ENCODE assay signal across 32 cellular contexts in the genomic region with DNA sequence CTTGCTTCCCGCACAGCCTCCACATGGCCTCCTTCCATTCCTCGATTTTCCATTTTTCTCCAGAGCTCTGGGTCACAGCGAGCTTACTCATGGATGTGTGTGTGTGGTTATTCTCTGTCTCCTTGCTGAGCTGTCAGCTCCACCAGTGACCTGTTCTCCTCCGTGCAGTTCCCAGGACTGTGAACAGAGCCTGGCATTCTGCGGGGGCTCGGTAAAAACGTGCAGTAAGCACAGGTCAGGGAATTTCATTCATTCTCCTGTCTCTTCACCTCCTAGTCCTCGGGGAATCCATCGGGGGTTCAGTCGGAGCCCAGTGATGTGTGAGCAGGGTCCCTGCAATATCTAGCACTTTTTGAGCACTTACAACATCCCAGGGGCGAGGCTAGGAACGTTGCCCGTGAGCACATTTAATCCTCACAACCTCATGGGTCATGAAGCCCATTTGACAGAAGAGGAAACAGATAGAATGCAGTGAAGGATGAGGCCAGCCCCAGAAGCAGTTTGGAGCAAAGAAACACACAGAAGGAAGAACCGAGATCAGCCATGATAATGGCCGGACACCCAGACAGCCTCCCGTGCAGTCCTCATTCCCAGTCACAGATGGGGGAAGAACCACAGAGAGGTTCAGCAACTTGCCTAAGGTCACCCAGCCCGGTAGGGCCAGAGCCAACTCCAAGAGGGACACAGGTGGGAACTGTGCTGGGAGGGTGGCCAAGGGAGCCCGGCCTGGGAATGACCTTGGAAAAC.
DNase-seq lines count a peak whose midpoint lies in the region; ATAC-seq and TF ChIP-seq lines count a peak whose summit lies in the region.
"Had no signal": no experiment of that assay in that cellular context is flagged by ENCODE, and none has a peak within 500 bp of the region (broad histone marks: within the 10 kb centered on the region; RNA-seq: fewer than 3 reads in every experiment).

No MANE protein-coding gene starts in this region.

- H3K9me3 ChIP-seq in left ventricle myocardium inferior (replicated peaks) (no peaks in the 10 kb centered on the region), right atrium auricular region (no peaks in the 10 kb centered on the region), T-helper 17 cell (ENCODE audit: control insufficient read depth, low read length, poor library complexity, severe bottlenecking) (no peaks in the 10 kb centered on the region), hepatocyte (ENCODE audit: low read depth) (no peaks in the 10 kb centered on the region), sigmoid colon (no peaks in the 10 kb centered on the region)
- H3K9me3 ChIP-seq: BE2C, heart right ventricle, upper lobe of right lung had no signal

- H3K27ac ChIP-seq in left ventricle myocardium inferior (replicated peaks) (no peak overlapping the region), right atrium auricular region (no peak overlapping the region), hepatocyte (no peak overlapping the region), sigmoid colon (no peak overlapping the region)
- H3K27ac ChIP-seq: GM23248, heart right ventricle, parathyroid adenoma, SK-N-MC, upper lobe of right lung had no signal

- peak overlapping the region; percentile 7 for H3K4me2 ChIP-seq in hepatocyte

- peaks cover 7% of the 10 kb centered on the region for H3K36me3 Mint-ChIP-seq in T-helper 17 cell (ENCODE audit: low read depth)
- H3K36me3 Mint-ChIP-seq: stimulated activated effector memory CD8-positive, alpha-beta T cell treated with anti-CD3 and anti-CD28 coated beads, Interleukin-12 subunit alpha, Interleukin-12 subunit beta, amount 100 ng/mL, for 72 hours had no signal

- H3K4me1 ChIP-seq in left ventricle myocardium inferior, result peaks cover under 1% of the 10 kb centered on the region
- H3K4me1 ChIP-seq in right atrium auricular region, result no peaks in the 10 kb centered on the region
- H3K4me1 ChIP-seq in hepatocyte (ENCODE audit: insufficient read depth), result no peaks in the 10 kb centered on the region
- H3K4me1 ChIP-seq in sigmoid colon, result no peaks in the 10 kb centered on the region
- H3K4me1 ChIP-seq: parathyroid adenoma had no signal

- no peak for ATAC-seq in T-helper 17 cell
- ATAC-seq: effector memory CD8-positive, alpha-beta T cell; heart right ventricle; left colon; right cardiac atrium; stimulated activated effector memory CD8-positive, alpha-beta T cell treated with anti-CD3 and anti-CD28 coated beads, Interleukin-12 subunit alpha, Interleukin-12 subunit beta, amount 100 ng/mL, for 72 hours had no signal

- no peaks in the 10 kb centered on the region for H4K20me1 ChIP-seq in hepatocyte (ENCODE audit: insufficient read depth, poor library complexity, severe bottlenecking)

- CTCF ChIA-PET in GM10248 (lab: Yijun Ruan, JAX), result interaction anchor here (0.6 to 2.6 kb wide), 12 partner anchors 8 to 316 kb away, joined by 3 to 22 read pairs (median 8); partner anchors contain the start of gene CIBAR2

- no peaks in the 10 kb centered on the region for H3K9me2 ChIP-seq in hepatocyte (replicated peaks; ENCODE audit: insufficient read depth)

- TF ChIP-seq CTCF in left ventricle myocardium inferior (IDR thresholded peaks at IDR 0.05; ENCODE audit: borderline replicate concordance) (no peak), right atrium auricular region (IDR thresholded peaks at IDR 0.05) (no peak), hepatocyte (IDR thresholded peaks at IDR 0.05; ENCODE audit: poor library complexity) (no peak), sigmoid colon (IDR thresholded peaks at IDR 0.05) (no peak), GM10248 (IDR thresholded peaks at IDR 0.05; ENCODE audit: control extremely low read depth, extremely low read depth, low read depth, missing control alignments) (no peak)

- intact Hi-C loops in left ventricle myocardium inferior (cut with micrococcal nuclease), result no loop called here
- intact Hi-C loops in sigmoid colon (cut with DNase I), result no loop called here

- H3K27ac Mint-ChIP-seq in T-helper 17 cell, result no peak overlapping the region
- H3K27ac Mint-ChIP-seq: activated CD4-positive, alpha-beta memory T cell treated with anti-CD3 and anti-CD28 coated beads, Interleukin-2, amount 10 ng/mL, durations not matched to agents 7 days and 5 days; effector memory CD8-positive, alpha-beta T cell; HFFc6; nephron; stimulated activated effector memory CD8-positive, alpha-beta T cell treated with anti-CD3 and anti-CD28 coated beads, Interleukin-12 subunit alpha, Interleukin-12 subunit beta, amount 100 ng/mL, for 72 hours had no signal

- H3K4me3 Mint-ChIP-seq in T-helper 17 cell, result no peak overlapping the region
- H3K4me3 Mint-ChIP-seq: activated CD4-positive, alpha-beta memory T cell treated with anti-CD3 and anti-CD28 coated beads, Interleukin-2, amount 10 ng/mL, durations not matched to agents 7 days and 5 days; effector memory CD8-positive, alpha-beta T cell; HFFc6; nephron; stimulated activated effector memory CD8-positive, alpha-beta T cell treated with anti-CD3 and anti-CD28 coated beads, Interleukin-12 subunit alpha, Interleukin-12 subunit beta, amount 100 ng/mL, for 72 hours had no signal

- WGBS in hepatocyte (ENCODE audit: low lambda C conversion rate, missing lambda C conversion rate), result 82% methylated on average over 18 of the region's 18 CpGs
- WGBS in sigmoid colon, 2 donors, result 80 to 85% methylated on average over 18 of the region's 18 CpGs

- TF ChIP-seq EP300 in sigmoid colon (IDR thresholded peaks at IDR 0.05), result no peak

- H3K27me3 Mint-ChIP-seq in T-helper 17 cell, result peaks cover 26% of the 10 kb centered on the region
- H3K27me3 Mint-ChIP-seq: activated CD4-positive, alpha-beta memory T cell treated with anti-CD3 and anti-CD28 coated beads, Interleukin-2, amount 10 ng/mL, durations not matched to agents 7 days and 5 days had no signal

- no peak for TF ChIP-seq POLR2A in sigmoid colon (IDR thresholded peaks at IDR 0.05)

- POLR2A ChIA-PET in GM10248 (lab: Yijun Ruan, JAX), result no interaction called here

- H3K36me3 ChIP-seq in left ventricle myocardium inferior (no peaks in the 10 kb centered on the region), right atrium auricular region (no peaks in the 10 kb centered on the region), hepatocyte (replicated peaks; ENCODE audit: insufficient read depth, low read depth) (no peaks in the 10 kb centered on the region), sigmoid colon (no peaks in the 10 kb centered on the region)
- H3K36me3 ChIP-seq: BE2C, heart right ventricle, upper lobe of right lung had no signal

- peaks cover 7% of the 10 kb centered on the region for H3K4me1 Mint-ChIP-seq in T-helper 17 cell
- H3K4me1 Mint-ChIP-seq: activated CD4-positive, alpha-beta memory T cell treated with anti-CD3 and anti-CD28 coated beads, Interleukin-2, amount 10 ng/mL, durations not matched to agents 7 days and 5 days; stimulated activated effector memory CD8-positive, alpha-beta T cell treated with anti-CD3 and anti-CD28 coated beads, Interleukin-12 subunit alpha, Interleukin-12 subunit beta, amount 100 ng/mL, for 72 hours had no signal

- DNase-seq in left ventricle myocardium inferior, result peak; percentile 12
- no peak for DNase-seq in right atrium auricular region (ENCODE audit: low spot score)
- DNase-seq in T-helper 17 cell, result peak in 2 of 3 donors; percentile 0 to 1
- DNase-seq in hepatocyte (ENCODE audit: low spot score), result no peak
- peak; percentile 52 for DNase-seq in sigmoid colon
- DNase-seq in GM19240 (ENCODE audit: insufficient read length, low spot score), result no peak
- DNase-seq in mucosa of gallbladder (ENCODE audit: low spot score), result no peak
- DNase-seq in GM10248 (ENCODE audit: extremely low spot score), result no peak
- DNase-seq: ACHN; activated CD4-positive, alpha-beta memory T cell treated with anti-CD3 and anti-CD28 coated beads, Interleukin-2, amount 10 ng/mL, durations not matched to agents 7 days and 5 days; activated CD4-positive, alpha-beta T cell treated with anti-CD3 and anti-CD28 coated beads for 1 hour; amniotic stem cell; COR-L47; cortex of kidney; effector memory CD8-positive, alpha-beta T cell; GF-D8; GM23248; heart right ventricle; HFFc6; NCI-H2029 treated with DMSO at 0.1 percent for 48 hours; NCI-H345; NCI-H748 treated with DMSO at 0.1 percent for 48 hours; RPMI8226; stimulated activated CD4-positive, alpha-beta T cell treated with anti-CD3 and anti-CD28 coated beads, Interleukin-4, amount 100 ng/mL, for 24 hours had no signal

- H3K4me3 ChIP-seq in left ventricle myocardium inferior (no peak overlapping the region), right atrium auricular region (no peak overlapping the region), hepatocyte (no peak overlapping the region), sigmoid colon (no peak overlapping the region)
- H3K4me3 ChIP-seq: GM23248, heart right ventricle, SK-N-MC, upper lobe of right lung had no signal

- H3K79me2 ChIP-seq in hepatocyte, result no peaks in the 10 kb centered on the region

- H3K27me3 ChIP-seq in left ventricle myocardium inferior (ENCODE audit: low read depth) (no peaks in the 10 kb centered on the region), right atrium auricular region (no peaks in the 10 kb centered on the region), hepatocyte (no peaks in the 10 kb centered on the region), sigmoid colon (no peaks in the 10 kb centered on the region)
- H3K27me3 ChIP-seq: BE2C, heart right ventricle, upper lobe of right lung had no signal

- no peak overlapping the region for H2AFZ ChIP-seq in hepatocyte
- H2AFZ ChIP-seq: GM23248, parathyroid adenoma had no signal

Comparison
In these comparisons a context has a peak if more than half of its experiments do, and no peak if none do; other contexts are left out.
1. DNase-seq: peak in left ventricle myocardium inferior (single experiment), T-helper 17 cell (2 of 3) and sigmoid colon (single experiment); none in right atrium auricular region (single experiment), hepatocyte (single experiment), GM19240 (single experiment), mucosa of gallbladder (single experiment) and GM10248 (single experiment).